In genomic region chr21:28068455-28069358, GRCh38 we compare ENCODE assay signal across 17 cellular contexts.
DNase-seq lines count a peak whose midpoint lies in the region; ATAC-seq and TF ChIP-seq lines count a peak whose summit lies in the region.
"Had no signal": no experiment of that assay in that cellular context is flagged by ENCODE, and none has a peak within 500 bp of the region (broad histone marks: within the 10 kb centered on the region; RNA-seq: fewer than 3 reads in every experiment).

No MANE protein-coding gene starts in this region.

- 70% methylated on average over 4 of the region's 4 CpGs for WGBS in esophagus muscularis mucosa

- no peaks in the 10 kb centered on the region for H3K9me3 ChIP-seq in esophagus muscularis mucosa
- no peaks in the 10 kb centered on the region for H3K9me3 ChIP-seq in uterus
- no peaks in the 10 kb centered on the region for H3K9me3 ChIP-seq in vagina
- H3K9me3 ChIP-seq: MG63, neutrophil, upper lobe of right lung had no signal

- TF ChIP-seq CTCF in esophagus muscularis mucosa (IDR thresholded peaks at IDR 0.05) = no peak
- TF ChIP-seq CTCF in uterus (IDR thresholded peaks at IDR 0.05) = no peak
- TF ChIP-seq CTCF in vagina (IDR thresholded peaks at IDR 0.05) = no peak

- H3K36me3 ChIP-seq in esophagus muscularis mucosa (no peaks in the 10 kb centered on the region), uterus (no peaks in the 10 kb centered on the region), vagina (no peaks in the 10 kb centered on the region)
- H3K36me3 ChIP-seq: MG63, neutrophil, upper lobe of right lung had no signal

- DNase-seq in Right ventricle myocardium superior (no peak), cardiac septum (ENCODE audit: low spot score) (no peak), esophagus muscularis mucosa (ENCODE audit: extremely low spot score) (no peak), left lobe of liver (ENCODE audit: low spot score) (no peak), uterus (no peak), T-helper 1 cell (no peak), vagina (ENCODE audit: extremely low spot score in 2 of 2) (no peak)
- DNase-seq: activated CD4-positive, alpha-beta T cell treated with anti-CD3 and anti-CD28 coated beads for 4 hours; CD4-positive, alpha-beta memory T cell; NCI-H187; small intestine; T-helper 2 cell; upper lobe of right lung had no signal

- H3K4me3 ChIP-seq in esophagus muscularis mucosa = no peak overlapping the region
- no peak overlapping the region for H3K4me3 ChIP-seq in uterus
- H3K4me3 ChIP-seq in vagina = no peak overlapping the region
- H3K4me3 ChIP-seq: GM12878, MG63, upper lobe of right lung had no signal

- H3K27ac ChIP-seq in esophagus muscularis mucosa (replicated peaks in 1 of 4) (peak overlapping the region; percentile 16 to 48 (median 34)), uterus (peak overlapping the region; percentile 17 to 43), vagina (no peak overlapping the region)
- H3K27ac ChIP-seq: neutrophil, upper lobe of right lung had no signal

- ATAC-seq in Right ventricle myocardium superior (ENCODE audit: poor library complexity) = peak; percentile 76
- peak; percentile 66 for ATAC-seq in left lobe of liver
- no peak for ATAC-seq in HG03095 (IDR thresholded peaks at IDR 0.05; ENCODE audit: unreplicated experiment)
- ATAC-seq: GM12878, upper lobe of right lung had no signal

- no peak for TF ChIP-seq POLR2A in esophagus muscularis mucosa (IDR thresholded peaks at IDR 0.05; ENCODE audit: low read depth)
- TF ChIP-seq POLR2A in uterus (IDR thresholded peaks at IDR 0.05) = no peak
- TF ChIP-seq POLR2A in vagina (IDR thresholded peaks at IDR 0.05) = no peak

- intact Hi-C loops in Right ventricle myocardium superior (cut with DNase I) = loop anchor here (10.0 kb wide), 1 partner anchor 266 kb away; no protein-coding TSS in a partner anchor
- intact Hi-C loops in cardiac septum (cut with DNase I) = loop anchor here (10.0 kb wide), 2 partner anchors 46 to 266 kb away; no protein-coding TSS in a partner anchor
- intact Hi-C loops in esophagus muscularis mucosa (cut with DNase I) = no loop called here
- intact Hi-C loops in uterus (cut with DNase I; ENCODE audit: low total_unique reads) = no loop called here
- intact Hi-C loops in vagina (cut with DNase I) = no loop called here

- TF ChIP-seq EP300 in esophagus muscularis mucosa (IDR thresholded peaks at IDR 0.05) = no peak

- no peaks in the 10 kb centered on the region for H3K27me3 ChIP-seq in esophagus muscularis mucosa
- no peaks in the 10 kb centered on the region for H3K27me3 ChIP-seq in uterus
- H3K27me3 ChIP-seq in vagina = no peaks in the 10 kb centered on the region
- H3K27me3 ChIP-seq: MG63, neutrophil, upper lobe of right lung had no signal

- H3K4me1 ChIP-seq in esophagus muscularis mucosa (peaks cover 17 to 46% (median 33%) of the 10 kb centered on the region in 4 donors), uterus (no peaks in the 10 kb centered on the region), vagina (no peaks in the 10 kb centered on the region)

Comparison
In these comparisons a context has a peak if more than half of its experiments do, and no peak if none do; other contexts are left out.
1. intact Hi-C loops: an anchor here in Right ventricle myocardium superior (10.0 kb wide) and cardiac septum (10.0 kb wide); none called in esophagus muscularis mucosa, uterus and vagina.